In the genomic region with DNA sequence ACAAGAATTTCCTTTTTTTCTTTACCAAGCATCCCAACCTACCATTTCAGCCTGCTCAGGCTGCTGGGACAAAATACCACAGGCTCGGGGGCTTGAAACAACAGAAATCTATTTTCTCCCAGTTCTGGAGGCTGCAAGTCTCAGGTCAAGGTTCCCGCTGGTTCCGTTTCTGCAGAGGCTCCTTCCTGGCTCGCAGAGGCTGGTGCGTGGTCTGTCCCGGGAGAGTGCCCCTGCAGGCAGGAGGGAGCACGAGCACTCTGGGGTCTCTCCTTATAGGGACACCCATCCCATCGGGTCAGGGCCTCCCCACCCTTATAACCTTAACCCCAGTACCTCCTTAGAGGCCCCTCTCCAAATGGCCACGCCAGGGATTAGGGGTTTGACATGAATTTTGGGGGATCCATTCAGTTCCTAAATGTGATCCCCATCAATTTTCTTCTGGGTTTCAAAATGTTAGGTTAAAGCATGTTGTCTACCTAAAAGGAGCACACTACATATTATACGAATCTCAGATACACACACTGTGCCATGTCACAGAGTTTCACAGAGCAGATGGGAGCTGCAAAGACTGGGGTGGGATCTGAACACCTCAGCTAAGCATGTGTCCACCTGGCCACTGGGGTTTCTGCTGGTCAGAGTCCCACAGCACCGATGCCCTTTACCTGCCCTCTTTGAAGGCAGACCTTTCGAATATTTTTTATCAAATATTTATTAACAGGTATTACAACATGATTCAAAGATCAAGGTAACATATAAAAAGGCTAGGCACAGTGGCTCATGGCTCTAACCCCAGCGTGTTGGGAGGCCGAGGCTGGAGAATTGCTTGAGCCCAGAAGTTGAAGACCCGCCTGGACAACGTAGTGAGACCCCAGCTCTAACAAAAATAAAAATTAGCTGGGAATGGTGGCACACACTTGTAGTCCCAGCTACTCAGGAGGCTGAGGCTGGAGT, we compare ENCODE assay signal across 8 cellular contexts. TPM values are rescaled to one million over a fixed set of nuclear protein-coding genes. Genes with fewer than 3 reads are reported as not detected.
DNase-seq lines count a peak whose midpoint lies in the region; ATAC-seq and TF ChIP-seq lines count a peak whose summit lies in the region.

No MANE protein-coding gene starts in this region.

- peak overlapping the region; percentile 66 for H2AFZ ChIP-seq in SK-N-SH (ENCODE audit: low read depth)

- no peaks in the 10 kb centered on the region for H3K9me2 ChIP-seq in SK-N-SH

- no peaks in the 10 kb centered on the region for H3K9me3 Mint-ChIP-seq in CD8-positive, alpha-beta memory T cell
- no peaks in the 10 kb centered on the region for H3K9me3 Mint-ChIP-seq in naive thymus-derived CD8-positive, alpha-beta T cell

- H3K27ac Mint-ChIP-seq in CD8-positive, alpha-beta memory T cell: peak overlapping the region in 6 of 8 donors; percentile 25 to 79 (median 46)
- peak overlapping the region in 9 of 10 donors; percentile 73 to 91 (median 83) for H3K27ac Mint-ChIP-seq in naive thymus-derived CD8-positive, alpha-beta T cell

- peaks cover 10% of the 10 kb centered on the region for H3K79me2 ChIP-seq in SK-N-SH (ENCODE audit: insufficient read depth)

- no peak overlapping the region for H3K4me3 ChIP-seq in CD8-positive, alpha-beta memory T cell (ENCODE audit: low read length)
- H3K4me3 ChIP-seq in HFF-Myc (replicated peaks; ENCODE audit: low read depth, low read length): peak overlapping the region; percentile 35
- peak overlapping the region; percentile 32 to 63; a peak in 3 of 4 replicates for H3K4me3 ChIP-seq in SK-N-SH (ENCODE audit: low read depth in 2 of 2, low read length in 1 of 2)

- POLR2A ChIA-PET in CD8-positive, alpha-beta memory T cell (lab: Charles Lee): no interaction called here
- POLR2A ChIA-PET in SK-N-SH (lab: Yijun Ruan, JAX): interaction anchor here (1.3 kb wide), 1 partner anchor 21 kb away, joined by 3 read pairs; a partner anchor contains a TSS
- POLR2A ChIA-PET in naive thymus-derived CD8-positive, alpha-beta T cell (lab: Charles Lee): interaction anchor here (0.6 to 1.9 kb wide), 3 partner anchors 18 to 159 kb away, joined by 3 to 10 read pairs (median 8); a partner anchor contains a TSS

- peak overlapping the region; percentile 72 for H3K27ac ChIP-seq in CD8-positive, alpha-beta memory T cell (ENCODE audit: low read depth, low read length)
- H3K27ac ChIP-seq in SK-N-SH (ENCODE audit: low read depth in 2 of 2, low read length in 1 of 2): peak overlapping the region; percentile 72 to 98; a peak in 3 of 4 replicates

- TF ChIP-seq CTCF in HFF-Myc (IDR thresholded peaks at IDR 0.05; ENCODE audit: low read depth, low read length, missing control alignments) (peak; percentile 43), SK-N-SH (IDR thresholded peaks at IDR 0.05) (peak; percentile 72)

- DNase-seq in CD8-positive, alpha-beta memory T cell: peak in 1 of 5 donors; percentile 16
- no peak for DNase-seq in HFF-Myc (ENCODE audit: extremely low read depth, low read depth)
- DNase-seq in SK-N-SH: peak; percentile 77
- DNase-seq in epidermal melanocyte (ENCODE audit: insufficient read length, low spot score): peak; percentile 44
- peak in 5 of 10 donors; percentile 7 to 25 (median 20) for DNase-seq in naive thymus-derived CD8-positive, alpha-beta T cell
- DNase-seq in superior temporal gyrus (ENCODE audit: extremely low spot score): no peak

- WGBS in SK-N-SH (ENCODE audit: low lambda C conversion rate): 72% methylated on average over 16 of the region's 16 CpGs

- H3K9ac ChIP-seq in SK-N-SH: peak overlapping the region; percentile 87

- peak; percentile 15; the same call in 1 of the 2 replicates for TF ChIP-seq RAD21 in SK-N-SH (IDR thresholded peaks at IDR 0.05; ENCODE audit: low read length)

- H3K9me3 ChIP-seq in CD8-positive, alpha-beta memory T cell (ENCODE audit: low read length): no peaks in the 10 kb centered on the region
- no peaks in the 10 kb centered on the region for H3K9me3 ChIP-seq in SK-N-SH

- TF ChIP-seq EP300 in SK-N-SH (IDR thresholded peaks at IDR 0.05; ENCODE audit: borderline replicate concordance in 1 of 2, low read depth in 1 of 2, low read length in 1 of 2): no peak

- H3K4me2 ChIP-seq in SK-N-SH: peak overlapping the region; percentile 72

- CTCF ChIA-PET in CD8-positive, alpha-beta memory T cell (lab: Charles Lee): interaction anchor here (1.2 kb wide), 1 partner anchor 16 kb away, joined by 3 read pairs; no protein-coding TSS in a partner anchor
- CTCF ChIA-PET in SK-N-SH (lab: Yijun Ruan, JAX): interaction anchor here (0.8 to 2.2 kb wide), 3 partner anchors 16 to 20 kb away, joined by 3 to 6 read pairs (median 3); no protein-coding TSS in a partner anchor

- peak; percentile 88 to 91 for ATAC-seq in naive thymus-derived CD8-positive, alpha-beta T cell
- no peak for ATAC-seq in GM18519 (IDR thresholded peaks at IDR 0.05; ENCODE audit: low FRiP score, unreplicated experiment)
- no peak for ATAC-seq in HG02798 (IDR thresholded peaks at IDR 0.05; ENCODE audit: poor library complexity, unreplicated experiment)

- peaks cover 0 to 25% (median 5%) of the 10 kb centered on the region in 3 donors for H3K36me3 Mint-ChIP-seq in CD8-positive, alpha-beta memory T cell
- peaks cover 0 to 27% (median 5%) of the 10 kb centered on the region in 3 donors for H3K36me3 Mint-ChIP-seq in naive thymus-derived CD8-positive, alpha-beta T cell

- no peaks in the 10 kb centered on the region for H3K27me3 ChIP-seq in CD8-positive, alpha-beta memory T cell (ENCODE audit: insufficient read depth, low read length, poor library complexity, severe bottlenecking)
- H3K27me3 ChIP-seq in SK-N-SH (ENCODE audit: insufficient read depth): no peaks in the 10 kb centered on the region

- H3K36me3 ChIP-seq in CD8-positive, alpha-beta memory T cell (ENCODE audit: insufficient read depth, low read length): peaks cover 2% of the 10 kb centered on the region
- peaks cover 19 to 20% of the 10 kb centered on the region in 2 experiments for H3K36me3 ChIP-seq in SK-N-SH (replicated peaks in 1 of 2; ENCODE audit: control insufficient read depth in 1 of 2, insufficient read depth in 2 of 2, low read length in 1 of 2)

- peaks cover 0 to 2% of the 10 kb centered on the region in 2 donors for H3K27me3 Mint-ChIP-seq in CD8-positive, alpha-beta memory T cell
- no peaks in the 10 kb centered on the region for H3K27me3 Mint-ChIP-seq in naive thymus-derived CD8-positive, alpha-beta T cell

- no peaks in the 10 kb centered on the region for H4K20me1 ChIP-seq in SK-N-SH (ENCODE audit: insufficient read depth)

- no peaks in the 10 kb centered on the region for H3K4me1 ChIP-seq in CD8-positive, alpha-beta memory T cell (ENCODE audit: insufficient read depth, low read length)
- H3K4me1 ChIP-seq in SK-N-SH (ENCODE audit: control insufficient read depth in 1 of 2, insufficient read depth in 2 of 2, low read depth in 1 of 2, low read length in 1 of 2): peaks cover 3 to 13% of the 10 kb centered on the region in 2 experiments; a peak in 3 of 4 replicates

- peaks cover 29% of the 10 kb centered on the region for H3F3A ChIP-seq in SK-N-SH (replicated peaks; ENCODE audit: insufficient read depth)

- peaks cover 1 to 6% (median 3%) of the 10 kb centered on the region in 3 donors for H3K4me1 Mint-ChIP-seq in CD8-positive, alpha-beta memory T cell
- peaks cover 2 to 13% (median 7%) of the 10 kb centered on the region in 4 donors for H3K4me1 Mint-ChIP-seq in naive thymus-derived CD8-positive, alpha-beta T cell

- H3K4me3 Mint-ChIP-seq in CD8-positive, alpha-beta memory T cell: peak overlapping the region; percentile 60 to 84 (median 67)
- peak overlapping the region; percentile 76 to 91 (median 84) for H3K4me3 Mint-ChIP-seq in naive thymus-derived CD8-positive, alpha-beta T cell

TF ChIP-seq in SK-N-SH, 30 proteins besides CTCF, POLR2A, EP300 and RAD21:
- peak; percentile 4; the same call in 1 of the 2 replicates for TF ChIP-seq POLR2AphosphoS5 (IDR thresholded peaks at IDR 0.05; ENCODE audit: low read depth, low read length)
- peak; percentile 45; the same call in 1 of the 2 replicates for TF ChIP-seq GABPA (IDR thresholded peaks at IDR 0.05; ENCODE audit: low read depth)
- no peak for TF ChIP-seq ELF1 (IDR thresholded peaks at IDR 0.05)

RNA-seq across cellular contexts. Expression of a gene that starts 17.6 kb away (rescaled TPM):
- 10 to 100 TPM; 33.0 to 35.3 TPM for total RNA-seq in CD8-positive, alpha-beta memory T cell
- polyA plus RNA-seq in CD8-positive, alpha-beta memory T cell: 24.1 TPM
- 49.4 and 67.2 TPM in 2 replicates for polyA plus RNA-seq in SK-N-SH (2012; rRNA removed)
- polyA plus RNA-seq in SK-N-SH (2012; cell fraction: cytosol; rRNA removed): 72.8 and 73.1 TPM in 2 replicates
- polyA plus RNA-seq in SK-N-SH (2012; cell fraction: nucleus; rRNA removed): 43.3 and 62.9 TPM in 2 replicates
- 10 to 100 TPM; 30.1 to 33.2 TPM for total RNA-seq in naive thymus-derived CD8-positive, alpha-beta T cell
- 10 to 100 TPM; 22.0 to 28.5 (median 25.8) TPM for polyA plus RNA-seq in naive thymus-derived CD8-positive, alpha-beta T cell

RNA-seq across cellular contexts. Expression of a gene that starts 21.2 kb away (rescaled TPM):
- total RNA-seq in CD8-positive, alpha-beta memory T cell: 10 to 100 TPM; 36.5 to 38.1 TPM
- 34.4 TPM for polyA plus RNA-seq in CD8-positive, alpha-beta memory T cell
- polyA plus RNA-seq in SK-N-SH (2012; rRNA removed): 34.4 and 35.3 TPM in 2 replicates
- 35.8 and 36.2 TPM in 2 replicates for polyA plus RNA-seq in SK-N-SH (2012; cell fraction: cytosol; rRNA removed)
- 24.7 and 30.1 TPM in 2 replicates for polyA plus RNA-seq in SK-N-SH (2012; cell fraction: nucleus; rRNA removed)
- 10 to 100 TPM; 24.1 to 34.5 TPM for total RNA-seq in naive thymus-derived CD8-positive, alpha-beta T cell
- 10 to 100 TPM; 35.4 to 47.0 (median 35.5) TPM for polyA plus RNA-seq in naive thymus-derived CD8-positive, alpha-beta T cell

RNA-seq across cellular contexts. Expression of a gene that starts 38.1 kb away (rescaled TPM):
- total RNA-seq in CD8-positive, alpha-beta memory T cell: 1,000 to 10,000 TPM; 1,423 to 1,459 TPM
- 1,173 TPM for polyA plus RNA-seq in CD8-positive, alpha-beta memory T cell
- polyA plus RNA-seq in SK-N-SH (2012; rRNA removed): 2,166 and 2,477 TPM in 2 replicates
- polyA plus RNA-seq in SK-N-SH (2012; cell fraction: cytosol; rRNA removed): 3,192 and 3,529 TPM in 2 replicates
- 656 and 726 TPM in 2 replicates for polyA plus RNA-seq in SK-N-SH (2012; cell fraction: nucleus; rRNA removed)
- 1,000 to 10,000 TPM; 1,560 to 1,585 TPM for total RNA-seq in naive thymus-derived CD8-positive, alpha-beta T cell
- 1,000 to 10,000 TPM; 1,167 to 1,584 (median 1,521) TPM for polyA plus RNA-seq in naive thymus-derived CD8-positive, alpha-beta T cell

RNA-seq across cellular contexts. Expression of a gene that starts 58.0 kb away (rescaled TPM):
- under 1 TPM; 0.24 to 0.29 TPM for total RNA-seq in CD8-positive, alpha-beta memory T cell
- not detected for polyA plus RNA-seq in CD8-positive, alpha-beta memory T cell
- 8.7 and 15.2 TPM in 2 replicates for polyA plus RNA-seq in SK-N-SH (2012; rRNA removed)
- polyA plus RNA-seq in SK-N-SH (2012; cell fraction: cytosol; rRNA removed): 11.5 and 22.9 TPM in 2 replicates
- polyA plus RNA-seq in SK-N-SH (2012; cell fraction: nucleus; rRNA removed): 4.4 and 8.8 TPM in 2 replicates
- 1 to 10 TPM; 1.8 to 1.9 TPM for total RNA-seq in naive thymus-derived CD8-positive, alpha-beta T cell
- polyA plus RNA-seq in naive thymus-derived CD8-positive, alpha-beta T cell: not detected

Comparison
In these comparisons a context has a peak if more than half of its experiments do, and no peak if none do; other contexts are left out.
1. DNase-seq: peak in SK-N-SH (single experiment) and epidermal melanocyte (single experiment); none in HFF-Myc (single experiment) and superior temporal gyrus (single experiment).
2. ATAC-seq: peak in naive thymus-derived CD8-positive, alpha-beta T cell (2 of 2); none in GM18519 (single experiment) and HG02798 (single experiment).